Comparison of ENCODE assay signal across 8 cellular contexts in the genomic region with DNA sequence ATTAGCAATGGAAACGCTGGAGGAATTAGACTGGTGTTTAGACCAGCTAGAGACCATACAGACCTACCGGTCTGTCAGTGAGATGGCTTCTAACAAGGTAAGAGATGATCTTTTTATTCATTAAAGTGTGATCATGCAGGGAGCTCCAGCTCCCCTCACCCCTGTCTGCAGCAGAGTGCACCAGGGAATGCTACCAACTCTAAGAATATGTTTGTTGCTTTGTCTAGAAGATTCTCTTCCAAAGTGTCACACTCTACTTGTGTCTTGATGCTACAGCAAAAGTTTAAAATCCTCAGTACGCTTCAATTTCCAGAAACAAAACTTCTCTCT.
DNase-seq lines count a peak whose midpoint lies in the region; ATAC-seq, FAIRE-seq and TF ChIP-seq lines count a peak whose summit lies in the region.

No MANE protein-coding gene starts in this region.

- TF ChIP-seq POLR2A in prostate gland (IDR thresholded peaks at IDR 0.05) (no peak), GM12892 (IDR thresholded peaks at IDR 0.05; ENCODE audit: low read depth, low read length) (no peak)

- peak overlapping the region; percentile 98 for H3K4me3 ChIP-seq in GM08714 (ENCODE audit: low read length)
- H3K4me3 ChIP-seq in SK-N-SH (ENCODE audit: low read depth in 2 of 2, low read length in 1 of 2): peak overlapping the region; percentile 32 to 34; a peak in 2 of 4 replicates
- peak overlapping the region; percentile 61 to 83 for H3K4me3 ChIP-seq in foreskin fibroblast (ENCODE audit: low read depth in 1 of 2, low read length in 2 of 2)
- peak overlapping the region; percentile 46 to 49 for H3K4me3 ChIP-seq in prostate gland

- no peak for TF ChIP-seq RAD21 in SK-N-SH (IDR thresholded peaks at IDR 0.05; ENCODE audit: low read length)

- no peak for FAIRE-seq in urothelium cell line (lab: Jason Lieb, UNC)
- no peak for FAIRE-seq in GM12892 (lab: Jason Lieb, UNC)

- no peaks in the 10 kb centered on the region for H3F3A ChIP-seq in SK-N-SH (replicated peaks; ENCODE audit: insufficient read depth)

- CTCF ChIA-PET in SK-N-SH (lab: Yijun Ruan, JAX): interaction anchor here (0.9 to 1.5 kb wide), 6 partner anchors 10 to 171 kb away, joined by 3 to 6 read pairs (median 4); no protein-coding TSS in a partner anchor

- H3K79me2 ChIP-seq in SK-N-SH (ENCODE audit: insufficient read depth): no peaks in the 10 kb centered on the region; the same call in 1 of the 2 replicates

- intact Hi-C loops in prostate gland (cut with DNase I): no loop called here

- H3K4me1 ChIP-seq in SK-N-SH (ENCODE audit: control insufficient read depth in 1 of 2, insufficient read depth in 2 of 2, low read depth in 1 of 2, low read length in 1 of 2): peaks cover 11 to 15% of the 10 kb centered on the region in 2 experiments; a peak in 3 of 4 replicates
- H3K4me1 ChIP-seq in prostate gland (replicated peaks): peaks cover 4% of the 10 kb centered on the region

- peak overlapping the region; percentile 77 for H2AFZ ChIP-seq in SK-N-SH (ENCODE audit: low read depth)

- TF ChIP-seq CTCF in SK-N-SH (IDR thresholded peaks at IDR 0.05) (no peak), foreskin fibroblast (IDR thresholded peaks at IDR 0.05; ENCODE audit: low read depth, low read length) (no peak), prostate gland (IDR thresholded peaks at IDR 0.05) (no peak)

- no peak for DNase-seq in SK-N-SH
- no peak for DNase-seq in foreskin fibroblast
- no peak for DNase-seq in prostate gland (ENCODE audit: low spot score)
- no peak for DNase-seq in urothelium cell line (ENCODE audit: low spot score)
- DNase-seq in stimulated activated CD8-positive, alpha-beta memory T cell treated with anti-CD3 and anti-CD28 coated beads, Interleukin-4, amount 100 ng/mL, for 48 hours: no peak
- no peak for DNase-seq in GM12892 (ENCODE audit: insufficient read length)

- H3K9me3 ChIP-seq in SK-N-SH: no peaks in the 10 kb centered on the region
- no peaks in the 10 kb centered on the region for H3K9me3 ChIP-seq in prostate gland

- H3K4me2 ChIP-seq in SK-N-SH: peak overlapping the region; percentile 70

- H3K27me3 ChIP-seq in SK-N-SH (ENCODE audit: insufficient read depth): no peaks in the 10 kb centered on the region
- no peaks in the 10 kb centered on the region for H3K27me3 ChIP-seq in prostate gland (replicated peaks; ENCODE audit: insufficient read depth)

- POLR2A ChIA-PET in SK-N-SH (lab: Yijun Ruan, JAX): interaction anchor here (1.2 kb wide), 1 partner anchor 24 kb away, joined by 3 read pairs; no protein-coding TSS in a partner anchor

- TF ChIP-seq EP300 in SK-N-SH (IDR thresholded peaks at IDR 0.05; ENCODE audit: borderline replicate concordance in 1 of 2, low read depth in 1 of 2, low read length in 1 of 2): no peak

- H3K36me3 ChIP-seq in SK-N-SH (replicated peaks in 1 of 2; ENCODE audit: control insufficient read depth in 1 of 2, insufficient read depth in 2 of 2, low read length in 1 of 2) (no peaks in the 10 kb centered on the region), prostate gland (no peaks in the 10 kb centered on the region)

- H3K27ac ChIP-seq in SK-N-SH (ENCODE audit: low read depth in 2 of 2, low read length in 1 of 2) (peak overlapping the region; percentile 73 to 76; a peak in 3 of 4 replicates), prostate gland (peak overlapping the region; percentile 88)

- no peaks in the 10 kb centered on the region for H3K9me2 ChIP-seq in SK-N-SH

- peak overlapping the region; percentile 29 for H3K9ac ChIP-seq in SK-N-SH

- WGBS in SK-N-SH (ENCODE audit: low lambda C conversion rate): 60% methylated on average over 3 of the region's 3 CpGs
- WGBS in prostate gland: 2% methylated on average over 3 of the region's 3 CpGs

- ATAC-seq in GM19452 (IDR thresholded peaks at IDR 0.05; ENCODE audit: unreplicated experiment): no peak

- H4K20me1 ChIP-seq in SK-N-SH (ENCODE audit: insufficient read depth): no peaks in the 10 kb centered on the region

TF ChIP-seq in SK-N-SH, 30 proteins besides CTCF, POLR2A, EP300 and RAD21:
- no peak for TF ChIP-seq MEF2A (IDR thresholded peaks at IDR 0.05; ENCODE audit: borderline replicate concordance, low read depth)
- no peak for TF ChIP-seq SIN3A (IDR thresholded peaks at IDR 0.05; ENCODE audit: borderline replicate concordance, low read depth, low read length)
- TF ChIP-seq, protein P1, sequence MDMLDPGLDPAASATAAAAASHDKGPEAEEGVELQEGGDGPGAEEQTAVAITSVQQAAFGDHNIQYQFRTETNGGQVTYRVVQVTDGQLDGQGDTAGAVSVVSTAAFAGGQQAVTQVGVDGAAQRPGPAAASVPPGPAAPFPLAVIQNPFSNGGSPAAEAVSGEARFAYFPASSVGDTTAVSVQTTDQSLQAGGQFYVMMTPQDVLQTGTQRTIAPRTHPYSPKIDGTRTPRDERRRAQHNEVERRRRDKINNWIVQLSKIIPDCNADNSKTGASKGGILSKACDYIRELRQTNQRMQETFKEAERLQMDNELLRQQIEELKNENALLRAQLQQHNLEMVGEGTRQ (IDR thresholded peaks at IDR 0.05; ENCODE audit: borderline replicate concordance, low read depth, low read length): no peak
- no peak for TF ChIP-seq TEAD4 (IDR thresholded peaks at IDR 0.05; ENCODE audit: borderline replicate concordance, insufficient read depth)
- TF ChIP-seq SMC3 (IDR thresholded peaks at IDR 0.05; ENCODE audit: low read depth, low read length): no peak
- no peak for TF ChIP-seq FOXM1 (IDR thresholded peaks at IDR 0.05; ENCODE audit: low read depth)
- TF ChIP-seq, protein P2, sequence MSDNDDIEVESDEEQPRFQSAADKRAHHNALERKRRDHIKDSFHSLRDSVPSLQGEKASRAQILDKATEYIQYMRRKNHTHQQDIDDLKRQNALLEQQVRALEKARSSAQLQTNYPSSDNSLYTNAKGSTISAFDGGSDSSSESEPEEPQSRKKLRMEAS (IDR thresholded peaks at IDR 0.05; ENCODE audit: low read depth): no peak
- TF ChIP-seq FOXJ3 (CRISPR knock-in tag; IDR thresholded peaks at IDR 0.05): no peak
- no peak for TF ChIP-seq GABPA (IDR thresholded peaks at IDR 0.05; ENCODE audit: low read depth)
- TF ChIP-seq, protein P3, sequence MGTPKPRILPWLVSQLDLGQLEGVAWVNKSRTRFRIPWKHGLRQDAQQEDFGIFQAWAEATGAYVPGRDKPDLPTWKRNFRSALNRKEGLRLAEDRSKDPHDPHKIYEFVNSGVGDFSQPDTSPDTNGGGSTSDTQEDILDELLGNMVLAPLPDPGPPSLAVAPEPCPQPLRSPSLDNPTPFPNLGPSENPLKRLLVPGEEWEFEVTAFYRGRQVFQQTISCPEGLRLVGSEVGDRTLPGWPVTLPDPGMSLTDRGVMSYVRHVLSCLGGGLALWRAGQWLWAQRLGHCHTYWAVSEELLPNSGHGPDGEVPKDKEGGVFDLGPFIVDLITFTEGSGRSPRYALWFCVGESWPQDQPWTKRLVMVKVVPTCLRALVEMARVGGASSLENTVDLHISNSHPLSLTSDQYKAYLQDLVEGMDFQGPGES (IDR thresholded peaks at IDR 0.05; ENCODE audit: low read depth, low read length): no peak
- TF ChIP-seq, protein P4, sequence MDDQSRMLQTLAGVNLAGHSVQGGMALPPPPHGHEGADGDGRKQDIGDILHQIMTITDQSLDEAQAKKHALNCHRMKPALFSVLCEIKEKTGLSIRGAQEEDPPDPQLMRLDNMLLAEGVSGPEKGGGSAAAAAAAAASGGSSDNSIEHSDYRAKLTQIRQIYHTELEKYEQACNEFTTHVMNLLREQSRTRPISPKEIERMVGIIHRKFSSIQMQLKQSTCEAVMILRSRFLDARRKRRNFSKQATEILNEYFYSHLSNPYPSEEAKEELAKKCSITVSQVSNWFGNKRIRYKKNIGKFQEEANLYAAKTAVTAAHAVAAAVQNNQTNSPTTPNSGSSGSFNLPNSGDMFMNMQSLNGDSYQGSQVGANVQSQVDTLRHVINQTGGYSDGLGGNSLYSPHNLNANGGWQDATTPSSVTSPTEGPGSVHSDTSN (IDR thresholded peaks at IDR 0.05): no peak
- TF ChIP-seq TCF12 (IDR thresholded peaks at IDR 0.05): no peak
- TF ChIP-seq RFX5 (IDR thresholded peaks at IDR 0.05; ENCODE audit: low read length): no peak
- no peak for TF ChIP-seq EZH2phosphoT487 (IDR thresholded peaks at IDR 0.05; ENCODE audit: borderline replicate concordance, low read depth)
- no peak for TF ChIP-seq ELF1 (IDR thresholded peaks at IDR 0.05)
- no peak for TF ChIP-seq MXI1 (IDR thresholded peaks at IDR 0.05; ENCODE audit: low read depth, low read length)
- TF ChIP-seq RXRA (IDR thresholded peaks at IDR 0.05; ENCODE audit: borderline replicate concordance, low read depth): no peak
- no peak for TF ChIP-seq CHD2 (IDR thresholded peaks at IDR 0.05; ENCODE audit: low read length, partially characterized antibody)

Comparison
In these comparisons a context has a peak if more than half of its experiments do, and no peak if none do; other contexts are left out.
1. H3K4me3 ChIP-seq: peak in every context shown above with its lines; median percentile 98 in GM08714; 72 in foreskin fibroblast; 48 in prostate gland; 33 in SK-N-SH.